7 cellular contexts compared by ENCODE assay signal in genomic region chr3:181727122-181728036, GRCh38. TPM values are rescaled to one million over a fixed set of nuclear protein-coding genes. Genes with fewer than 3 reads are reported as not detected.
DNase-seq lines count a peak whose midpoint lies in the region; ATAC-seq lines count a peak whose summit lies in the region.

No MANE protein-coding gene starts in this region.

- H3K27me3 ChIP-seq in HUES6 (ENCODE audit: control insufficient read depth, insufficient read depth, low read length): peaks cover 78% of the 10 kb centered on the region

- H3K4me3 Mint-ChIP-seq in activated CD8-positive, alpha-beta T cell treated with anti-CD3 and anti-CD28 coated beads, Interleukin-2, amount 10 ng/mL, durations not matched to agents 7 days and 5 days: peak overlapping the region; percentile 63
- peak overlapping the region; percentile 37 for H3K4me3 Mint-ChIP-seq in stimulated activated effector memory CD8-positive, alpha-beta T cell treated with anti-CD3 and anti-CD28 coated beads, Interleukin-12 subunit alpha, Interleukin-12 subunit beta, amount 100 ng/mL, for 72 hours

- peaks cover 8% of the 10 kb centered on the region for H3K4me1 Mint-ChIP-seq in activated CD8-positive, alpha-beta T cell treated with anti-CD3 and anti-CD28 coated beads, Interleukin-2, amount 10 ng/mL, durations not matched to agents 7 days and 5 days (ENCODE audit: low read depth)
- peaks cover 8% of the 10 kb centered on the region for H3K4me1 Mint-ChIP-seq in stimulated activated effector memory CD8-positive, alpha-beta T cell treated with anti-CD3 and anti-CD28 coated beads, Interleukin-12 subunit alpha, Interleukin-12 subunit beta, amount 100 ng/mL, for 72 hours

- POLR2A ChIA-PET in activated CD8-positive, alpha-beta T cell treated with anti-CD3 and anti-CD28 coated beads, Interleukin-2, amount 10 ng/mL, durations not matched to agents 7 days and 5 days (lab: Charles Lee): no interaction called here

- peaks cover 14% of the 10 kb centered on the region for H3K9me3 Mint-ChIP-seq in activated CD8-positive, alpha-beta T cell treated with anti-CD3 and anti-CD28 coated beads, Interleukin-2, amount 10 ng/mL, durations not matched to agents 7 days and 5 days (ENCODE audit: insufficient read depth)
- peaks cover 3% of the 10 kb centered on the region for H3K9me3 Mint-ChIP-seq in stimulated activated effector memory CD8-positive, alpha-beta T cell treated with anti-CD3 and anti-CD28 coated beads, Interleukin-12 subunit alpha, Interleukin-12 subunit beta, amount 100 ng/mL, for 72 hours

- H3K27ac ChIP-seq in HUES6 (ENCODE audit: low read depth, low read length): peak overlapping the region; percentile 28; the same call in 1 of the 2 replicates

- CTCF ChIA-PET in activated CD8-positive, alpha-beta T cell treated with anti-CD3 and anti-CD28 coated beads, Interleukin-2, amount 10 ng/mL, durations not matched to agents 7 days and 5 days (lab: Charles Lee): interaction anchor here (1.2 to 2.3 kb wide), 4 partner anchors 14 to 27 kb away, joined by 3 to 8 read pairs (median 4); no protein-coding TSS in a partner anchor

- no peaks in the 10 kb centered on the region for H3K9me3 ChIP-seq in HUES6 (ENCODE audit: control insufficient read depth, insufficient read depth, low read depth, low read length)

- H3K27me3 Mint-ChIP-seq in activated CD8-positive, alpha-beta T cell treated with anti-CD3 and anti-CD28 coated beads, Interleukin-2, amount 10 ng/mL, durations not matched to agents 7 days and 5 days (ENCODE audit: low read depth): peaks cover 78% of the 10 kb centered on the region

- ATAC-seq in activated CD8-positive, alpha-beta T cell treated with anti-CD3 and anti-CD28 coated beads, Interleukin-2, amount 10 ng/mL, durations not matched to agents 7 days and 5 days: no peak
- ATAC-seq in stimulated activated effector memory CD8-positive, alpha-beta T cell treated with anti-CD3 and anti-CD28 coated beads, Interleukin-12 subunit alpha, Interleukin-12 subunit beta, amount 100 ng/mL, for 72 hours: no peak
- ATAC-seq in HG03565 (IDR thresholded peaks at IDR 0.05; ENCODE audit: unreplicated experiment): no peak

- peak overlapping the region; percentile 49 for H3K27ac Mint-ChIP-seq in activated CD8-positive, alpha-beta T cell treated with anti-CD3 and anti-CD28 coated beads, Interleukin-2, amount 10 ng/mL, durations not matched to agents 7 days and 5 days
- no peak overlapping the region for H3K27ac Mint-ChIP-seq in stimulated activated effector memory CD8-positive, alpha-beta T cell treated with anti-CD3 and anti-CD28 coated beads, Interleukin-12 subunit alpha, Interleukin-12 subunit beta, amount 100 ng/mL, for 72 hours

- no peak for DNase-seq in activated CD8-positive, alpha-beta T cell treated with anti-CD3 and anti-CD28 coated beads, Interleukin-2, amount 10 ng/mL, durations not matched to agents 7 days and 5 days
- DNase-seq in islet precursor cell (peak; percentile 62), glomerular visceral epithelial cell (ENCODE audit: extremely low spot score) (no peak)
- no peak for DNase-seq in stimulated activated effector memory CD8-positive, alpha-beta T cell treated with anti-CD3 and anti-CD28 coated beads, Interleukin-12 subunit alpha, Interleukin-12 subunit beta, amount 100 ng/mL, for 72 hours (ENCODE audit: low spot score in 2 of 2)
- no peak for DNase-seq in activated naive CD4-positive, alpha-beta T cell (lab: John Stamatoyannopoulos, UW)

- peak overlapping the region; percentile 71 for H3K9ac ChIP-seq in HUES6 (ENCODE audit: low read length)

- no peaks in the 10 kb centered on the region for H3K36me3 ChIP-seq in HUES6 (ENCODE audit: control insufficient read depth, insufficient read depth, low read length)

- peak overlapping the region; percentile 72 for H3K4me3 ChIP-seq in HUES6 (ENCODE audit: low read depth, low read length)

- peaks cover 68% of the 10 kb centered on the region for H3K4me1 ChIP-seq in HUES6 (ENCODE audit: control insufficient read depth, insufficient read depth, low read length)

- peaks cover 27% of the 10 kb centered on the region for H3K36me3 Mint-ChIP-seq in activated CD8-positive, alpha-beta T cell treated with anti-CD3 and anti-CD28 coated beads, Interleukin-2, amount 10 ng/mL, durations not matched to agents 7 days and 5 days (ENCODE audit: low read depth)
- H3K36me3 Mint-ChIP-seq in stimulated activated effector memory CD8-positive, alpha-beta T cell treated with anti-CD3 and anti-CD28 coated beads, Interleukin-12 subunit alpha, Interleukin-12 subunit beta, amount 100 ng/mL, for 72 hours: no peaks in the 10 kb centered on the region

RNA-seq across cellular contexts. Expression of gene SOX2, which starts 15.7 kb away (rescaled TPM):
- not detected for total RNA-seq in activated CD8-positive, alpha-beta T cell treated with anti-CD3 and anti-CD28 coated beads, Interleukin-2, amount 10 ng/mL, durations not matched to agents 7 days and 5 days
